In genomic region chr13:84845875-84846619, GRCh38 we compare ENCODE assay signal across 26 cellular contexts.
"Had no signal": no experiment of that assay in that cellular context is flagged by ENCODE, and none has a peak within 500 bp of the region (broad histone marks: within the 10 kb centered on the region; RNA-seq: fewer than 3 reads in every experiment).

No MANE protein-coding gene starts in this region.

- H3K27me3 ChIP-seq: brain microvascular endothelial cell, cardiac muscle cell, MG63 had no signal

- FAIRE-seq: TTC549 had no signal

- H3K27ac ChIP-seq: brain microvascular endothelial cell, cardiac muscle cell, SK-N-MC had no signal

- H3K4me3 ChIP-seq: cardiac muscle cell, MG63, SK-N-MC had no signal

- ATAC-seq: activated T-cell treated with anti-CD3 and anti-CD28 coated beads, Interleukin-2, amount 50 U/mL, for 72 hours; T-cell had no signal

- H3K36me3 ChIP-seq: brain microvascular endothelial cell, cardiac muscle cell, MG63 had no signal

- DNase-seq: activated CD4-positive, alpha-beta memory T cell treated with anti-CD3 and anti-CD28 coated beads for 36 hours; activated CD4-positive, alpha-beta T cell treated with anti-CD3 and anti-CD28 coated beads, Interleukin-2, amount 10 ng/mL, durations not matched to agents 7 days and 5 days; activated CD4-positive, CD25-positive, alpha-beta regulatory T cell; activated gamma-delta T cell treated with Interleukin-2 at 50 U/mL for 16 hours; activated naive CD4-positive, alpha-beta T cell treated with anti-CD3 and anti-CD28 coated beads, Interleukin-2, amount 10 ng/mL, durations not matched to agents 7 days and 5 days; activated naive CD8-positive, alpha-beta T cell treated with anti-CD3 and anti-CD28 coated beads for 36 hours; activated T-cell treated with anti-CD3 and anti-CD28 coated beads for 4 hours; activated T-cell treated with anti-CD3 and anti-CD28 coated beads, Interleukin-2, amount 50 U/mL, for 72 hours; brain microvascular endothelial cell; MG63; MV-4-11; NCI-H1092 treated with DMSO at 0.1 percent for 48 hours; NCI-H1417 treated with DMSO at 0.1 percent for 48 hours; NCI-H1694; NCI-H2029; NCI-H345; NCI-H510A; NCI-H526 treated with DMSO at 0.1 percent for 48 hours; NCI-H82; SIG-M5; T-cell; T-helper 2 cell; T1000 had no signal
